ENCODE assay signal across 2 cellular contexts in the genomic region with DNA sequence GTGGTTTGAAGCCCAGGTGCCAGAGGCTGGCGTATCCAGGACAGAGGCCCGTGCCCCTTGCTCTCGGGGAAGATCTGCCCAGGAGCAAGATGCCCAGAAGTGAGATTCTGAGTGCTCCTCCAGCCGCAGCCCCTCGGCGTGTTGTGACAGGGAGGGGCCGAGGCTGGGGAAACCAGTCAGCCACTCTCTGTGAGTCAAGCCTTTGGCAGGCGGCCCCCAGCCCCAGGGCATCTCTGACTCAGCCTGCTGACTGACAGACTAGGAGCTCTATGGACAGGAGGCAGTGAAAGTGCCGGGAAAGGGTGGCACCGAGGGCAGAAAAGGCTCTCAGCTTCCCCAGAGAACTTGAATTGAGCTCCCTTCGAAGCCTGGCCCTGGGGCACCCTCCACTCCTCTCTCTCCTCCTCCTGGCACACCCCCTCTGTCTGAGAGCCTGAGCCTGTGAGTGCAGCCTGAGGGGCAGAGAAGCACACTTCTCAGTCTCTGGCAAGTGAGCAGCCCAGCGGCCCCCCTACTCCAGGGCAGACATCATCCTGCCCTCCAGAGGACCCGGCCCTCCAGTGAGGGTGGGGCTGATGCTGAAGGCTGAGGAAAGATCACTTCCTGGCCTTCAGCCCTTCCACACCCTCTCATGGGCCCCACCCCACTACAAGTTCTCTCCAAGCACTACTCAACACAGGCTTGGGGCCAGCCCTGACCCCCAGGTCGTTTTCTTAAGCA.
TF ChIP-seq lines count a peak whose summit lies in the region.

No MANE protein-coding gene starts in this region.

TF ChIP-seq in GM23338, 12 proteins besides CTCF, POLR2A, EP300 and RAD21 (continued from another document):
- TF ChIP-seq, protein P1, sequence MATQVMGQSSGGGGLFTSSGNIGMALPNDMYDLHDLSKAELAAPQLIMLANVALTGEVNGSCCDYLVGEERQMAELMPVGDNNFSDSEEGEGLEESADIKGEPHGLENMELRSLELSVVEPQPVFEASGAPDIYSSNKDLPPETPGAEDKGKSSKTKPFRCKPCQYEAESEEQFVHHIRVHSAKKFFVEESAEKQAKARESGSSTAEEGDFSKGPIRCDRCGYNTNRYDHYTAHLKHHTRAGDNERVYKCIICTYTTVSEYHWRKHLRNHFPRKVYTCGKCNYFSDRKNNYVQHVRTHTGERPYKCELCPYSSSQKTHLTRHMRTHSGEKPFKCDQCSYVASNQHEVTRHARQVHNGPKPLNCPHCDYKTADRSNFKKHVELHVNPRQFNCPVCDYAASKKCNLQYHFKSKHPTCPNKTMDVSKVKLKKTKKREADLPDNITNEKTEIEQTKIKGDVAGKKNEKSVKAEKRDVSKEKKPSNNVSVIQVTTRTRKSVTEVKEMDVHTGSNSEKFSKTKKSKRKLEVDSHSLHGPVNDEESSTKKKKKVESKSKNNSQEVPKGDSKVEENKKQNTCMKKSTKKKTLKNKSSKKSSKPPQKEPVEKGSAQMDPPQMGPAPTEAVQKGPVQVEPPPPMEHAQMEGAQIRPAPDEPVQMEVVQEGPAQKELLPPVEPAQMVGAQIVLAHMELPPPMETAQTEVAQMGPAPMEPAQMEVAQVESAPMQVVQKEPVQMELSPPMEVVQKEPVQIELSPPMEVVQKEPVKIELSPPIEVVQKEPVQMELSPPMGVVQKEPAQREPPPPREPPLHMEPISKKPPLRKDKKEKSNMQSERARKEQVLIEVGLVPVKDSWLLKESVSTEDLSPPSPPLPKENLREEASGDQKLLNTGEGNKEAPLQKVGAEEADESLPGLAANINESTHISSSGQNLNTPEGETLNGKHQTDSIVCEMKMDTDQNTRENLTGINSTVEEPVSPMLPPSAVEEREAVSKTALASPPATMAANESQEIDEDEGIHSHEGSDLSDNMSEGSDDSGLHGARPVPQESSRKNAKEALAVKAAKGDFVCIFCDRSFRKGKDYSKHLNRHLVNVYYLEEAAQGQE (IDR thresholded peaks at IDR 0.05; ENCODE audit: unreplicated experiment), result no peak
- TF ChIP-seq JUNB (IDR thresholded peaks at IDR 0.05; ENCODE audit: unreplicated experiment) (no peak), NANOG (IDR thresholded peaks at IDR 0.05; ENCODE audit: borderline replicate concordance) (no peak)
- TF ChIP-seq, protein P2, sequence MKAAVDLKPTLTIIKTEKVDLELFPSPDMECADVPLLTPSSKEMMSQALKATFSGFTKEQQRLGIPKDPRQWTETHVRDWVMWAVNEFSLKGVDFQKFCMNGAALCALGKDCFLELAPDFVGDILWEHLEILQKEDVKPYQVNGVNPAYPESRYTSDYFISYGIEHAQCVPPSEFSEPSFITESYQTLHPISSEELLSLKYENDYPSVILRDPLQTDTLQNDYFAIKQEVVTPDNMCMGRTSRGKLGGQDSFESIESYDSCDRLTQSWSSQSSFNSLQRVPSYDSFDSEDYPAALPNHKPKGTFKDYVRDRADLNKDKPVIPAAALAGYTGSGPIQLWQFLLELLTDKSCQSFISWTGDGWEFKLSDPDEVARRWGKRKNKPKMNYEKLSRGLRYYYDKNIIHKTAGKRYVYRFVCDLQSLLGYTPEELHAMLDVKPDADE (IDR thresholded peaks at IDR 0.05), result no peak

TF ChIP-seq in SK-N-SH, 30 proteins besides CTCF, POLR2A, EP300 and RAD21 (continued from another document):
- TF ChIP-seq, protein P3, sequence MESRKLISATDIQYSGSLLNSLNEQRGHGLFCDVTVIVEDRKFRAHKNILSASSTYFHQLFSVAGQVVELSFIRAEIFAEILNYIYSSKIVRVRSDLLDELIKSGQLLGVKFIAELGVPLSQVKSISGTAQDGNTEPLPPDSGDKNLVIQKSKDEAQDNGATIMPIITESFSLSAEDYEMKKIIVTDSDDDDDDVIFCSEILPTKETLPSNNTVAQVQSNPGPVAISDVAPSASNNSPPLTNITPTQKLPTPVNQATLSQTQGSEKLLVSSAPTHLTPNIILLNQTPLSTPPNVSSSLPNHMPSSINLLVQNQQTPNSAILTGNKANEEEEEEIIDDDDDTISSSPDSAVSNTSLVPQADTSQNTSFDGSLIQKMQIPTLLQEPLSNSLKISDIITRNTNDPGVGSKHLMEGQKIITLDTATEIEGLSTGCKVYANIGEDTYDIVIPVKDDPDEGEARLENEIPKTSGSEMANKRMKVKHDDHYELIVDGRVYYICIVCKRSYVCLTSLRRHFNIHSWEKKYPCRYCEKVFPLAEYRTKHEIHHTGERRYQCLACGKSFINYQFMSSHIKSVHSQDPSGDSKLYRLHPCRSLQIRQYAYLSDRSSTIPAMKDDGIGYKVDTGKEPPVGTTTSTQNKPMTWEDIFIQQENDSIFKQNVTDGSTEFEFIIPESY (IDR thresholded peaks at IDR 0.05; ENCODE audit: borderline replicate concordance, low read depth), result no peak
- TF ChIP-seq FOSL2 (IDR thresholded peaks at IDR 0.05; ENCODE audit: borderline replicate concordance, low read depth) (peak; percentile 86), JUND (IDR thresholded peaks at IDR 0.05) (peak; percentile 76), MEF2A (IDR thresholded peaks at IDR 0.05; ENCODE audit: borderline replicate concordance, low read depth) (no peak)
- TF ChIP-seq, protein P4, sequence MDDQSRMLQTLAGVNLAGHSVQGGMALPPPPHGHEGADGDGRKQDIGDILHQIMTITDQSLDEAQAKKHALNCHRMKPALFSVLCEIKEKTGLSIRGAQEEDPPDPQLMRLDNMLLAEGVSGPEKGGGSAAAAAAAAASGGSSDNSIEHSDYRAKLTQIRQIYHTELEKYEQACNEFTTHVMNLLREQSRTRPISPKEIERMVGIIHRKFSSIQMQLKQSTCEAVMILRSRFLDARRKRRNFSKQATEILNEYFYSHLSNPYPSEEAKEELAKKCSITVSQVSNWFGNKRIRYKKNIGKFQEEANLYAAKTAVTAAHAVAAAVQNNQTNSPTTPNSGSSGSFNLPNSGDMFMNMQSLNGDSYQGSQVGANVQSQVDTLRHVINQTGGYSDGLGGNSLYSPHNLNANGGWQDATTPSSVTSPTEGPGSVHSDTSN (IDR thresholded peaks at IDR 0.05), result peak; percentile 83
TF ChIP-seq in SK-N-SH: peak in this region for 5.
